Comparison of ENCODE assay signal across 11 cellular contexts in the genomic region with DNA sequence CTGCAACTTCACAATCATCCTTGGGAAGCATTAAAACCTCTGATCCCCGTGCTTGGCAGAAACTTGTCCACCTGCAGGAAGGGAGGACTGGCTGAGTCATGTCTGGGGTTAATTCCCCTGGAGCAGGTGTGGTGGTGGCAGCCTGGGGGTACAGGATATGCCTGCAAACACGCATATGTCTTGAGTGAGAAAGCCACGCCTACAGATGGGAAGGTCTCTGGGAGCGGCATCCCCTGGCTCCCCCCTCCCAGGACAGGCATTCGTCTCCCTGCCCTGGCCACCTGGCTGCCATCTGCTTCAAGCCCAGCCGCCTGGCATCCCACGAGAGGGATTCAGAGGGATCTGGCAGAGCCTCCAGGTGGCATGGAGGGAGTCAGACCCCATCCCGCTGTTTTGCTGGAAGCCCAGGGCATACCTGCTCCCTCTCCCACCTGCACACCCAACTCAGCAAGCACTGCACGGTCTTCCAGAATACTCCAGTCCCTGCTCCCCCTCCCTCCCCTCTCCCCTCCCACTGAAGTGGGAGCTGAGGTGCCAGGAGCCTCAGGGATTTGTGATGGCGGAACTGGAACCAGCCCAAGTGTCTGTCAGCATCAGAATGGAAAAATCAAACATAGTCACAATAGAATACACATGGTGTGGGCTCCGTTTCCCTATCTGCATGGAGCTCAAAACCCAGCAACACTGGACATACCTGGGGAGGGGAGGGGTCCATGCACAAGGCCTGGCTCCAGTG.
DNase-seq lines count a peak whose midpoint lies in the region.
"Had no signal": no experiment of that assay in that cellular context is flagged by ENCODE, and none has a peak within 500 bp of the region (broad histone marks: within the 10 kb centered on the region; RNA-seq: fewer than 3 reads in every experiment).

No MANE protein-coding gene starts in this region.

- H3K9me3 ChIP-seq in SJCRH30 (replicated peaks), result no peaks in the 10 kb centered on the region

- DNase-seq in NCI-H187 (lab: John Stamatoyannopoulos, UW) (peak; percentile 19 to 39), NCI-H187 treated with DMSO at 0.1 percent for 48 hours (lab: John Stamatoyannopoulos, UW) (no peak), NCI-H2081 treated with DMSO at 0.1 percent for 48 hours (lab: John Stamatoyannopoulos, UW) (peak; percentile 95), SW480 (ENCODE audit: low spot score) (peak; percentile 84), renal cortical epithelial cell (ENCODE audit: low read depth) (peak; percentile 38), GF-D8 (lab: John Stamatoyannopoulos, UW) (no peak), SJCRH30 (no peak)
- DNase-seq in stimulated activated CD4-positive, alpha-beta T cell treated with anti-CD3 and anti-CD28 coated beads, Interleukin-4, amount 100 ng/mL, for 24 hours, result no peak
- DNase-seq: activated B cell treated with CpG ODN at 0.5 μM for 24 hours; activated effector memory CD4-positive, alpha-beta T cell treated with anti-CD3 and anti-CD28 coated beads, Interleukin-2, amount 50 U/mL, for 16 hours had no signal

- no peak overlapping the region for H3K27ac ChIP-seq in SJCRH30
- H3K27ac ChIP-seq: 22Rv1 had no signal

- no peak overlapping the region for H3K4me3 ChIP-seq in SJCRH30

- no peaks in the 10 kb centered on the region for H3K36me3 ChIP-seq in SJCRH30

- H3K4me1 ChIP-seq in SJCRH30, result no peaks in the 10 kb centered on the region

- peaks cover 62% of the 10 kb centered on the region for H3K27me3 ChIP-seq in SJCRH30

Comparison
In these comparisons a context has a peak if more than half of its experiments do, and no peak if none do; other contexts are left out.
1. DNase-seq: peak in NCI-H187 (2 of 2), NCI-H2081 treated with DMSO at 0.1 percent for 48 hours (single experiment), SW480 (single experiment) and renal cortical epithelial cell (single experiment); none in NCI-H187 treated with DMSO at 0.1 percent for 48 hours (single experiment), GF-D8 (single experiment), stimulated activated CD4-positive, alpha-beta T cell treated with anti-CD3 and anti-CD28 coated beads, Interleukin-4, amount 100 ng/mL, for 24 hours (single experiment) and SJCRH30 (0 of 2).